Comparison of ENCODE assay signal across 8 cellular contexts in the genomic region with DNA sequence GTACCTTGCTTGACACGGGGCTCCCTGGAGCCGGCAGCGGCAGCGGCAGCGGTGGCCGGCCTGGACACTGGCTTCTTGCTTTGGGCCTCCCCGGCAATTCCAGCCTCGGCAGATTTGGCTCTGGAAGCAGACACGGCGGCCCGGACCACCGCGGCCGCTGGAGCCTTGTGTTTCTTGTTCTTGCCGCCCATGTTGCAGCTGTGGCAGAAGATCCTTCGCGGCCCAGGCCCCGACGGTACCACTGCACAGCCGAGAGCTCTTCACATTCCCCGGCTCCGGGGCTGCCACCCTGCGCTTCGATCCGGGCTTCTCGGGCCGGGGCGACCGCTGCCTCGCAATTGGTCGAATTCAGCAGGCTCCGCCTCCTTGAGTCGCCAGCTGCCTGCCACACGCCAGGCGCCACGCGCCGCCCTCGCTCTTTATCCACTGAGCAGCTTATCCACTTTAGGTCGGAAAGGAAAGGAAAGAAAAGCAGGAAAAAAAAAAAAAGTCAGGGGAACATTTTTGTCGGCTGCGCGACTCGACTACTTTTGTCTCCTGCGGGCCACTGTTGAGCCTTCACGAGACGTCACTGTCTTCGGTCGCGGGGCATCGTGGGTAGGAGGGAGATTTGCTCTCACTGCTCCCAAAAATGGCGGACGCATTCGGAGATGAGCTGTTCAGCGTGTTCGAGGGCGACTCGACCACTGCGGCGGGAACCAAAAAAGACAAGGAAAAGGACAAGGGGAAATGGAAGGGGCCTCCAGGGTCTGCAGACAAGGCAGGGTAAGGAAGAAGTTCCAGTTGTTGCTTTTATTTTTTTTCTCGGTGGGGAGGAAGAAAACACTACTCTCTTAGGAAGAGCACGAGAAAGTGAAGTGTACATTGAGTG. TPM values are rescaled to one million over a fixed set of nuclear protein-coding genes. Genes with fewer than 3 reads are reported as not detected.
DNase-seq lines count a peak whose midpoint lies in the region; ATAC-seq and TF ChIP-seq lines count a peak whose summit lies in the region.

DHX29 (minus strand) TSS at position 312 of the 871 bp plus-strand sequence; CDS start at position 191, 121 bp downstream.
MTREX (plus strand) TSS at position 607 of the 871 bp plus-strand sequence; CDS start at position 632, 25 bp downstream.

- peaks cover 23 to 35% of the 10 kb centered on the region in 2 donors for H3K4me1 Mint-ChIP-seq in immature natural killer cell

- ATAC-seq in HG03175 (IDR thresholded peaks at IDR 0.05; ENCODE audit: unreplicated experiment) = peak; percentile 92

- H3K36me3 Mint-ChIP-seq in immature natural killer cell = peaks cover 0 to 2% (median 0%) of the 10 kb centered on the region in 3 donors

- in situ Hi-C loops in GM18951 (cut with MboI; ENCODE audit: low sequenced_read_pairs, unreplicated experiment) = loop anchor here (25.0 kb wide), 1 partner anchor 380 kb away; no protein-coding TSS in a partner anchor

- peak within 1 kb of the TSS; percentile 96 for H3K27ac ChIP-seq in caudate nucleus (ENCODE audit: low read depth, low read length)

- no peak for TF ChIP-seq CTCF in WI38 (IDR thresholded peaks at IDR 0.05; ENCODE audit: low read depth, low read length)

- no peak within 1 kb of the TSS for H3K4me3 Mint-ChIP-seq in immature natural killer cell

- peaks cover 0 to 5% (median 0%) of the 10 kb centered on the region in 3 donors for H3K27me3 Mint-ChIP-seq in immature natural killer cell (ENCODE audit: low read depth in 3 of 3)

- peak; percentile 75 for TF ChIP-seq POLR2A in GM18951 (IDR thresholded peaks at IDR 0.05; ENCODE audit: extremely low read depth, insufficient read depth, insufficient read length)

- H3K4me3 ChIP-seq in WI38 (ENCODE audit: low read depth, low read length) = peak within 1 kb of the TSS; percentile 98

- peak; percentile 91 for DNase-seq in AG08396 (ENCODE audit: low spot score)
- peak; percentile 83 for DNase-seq in NCI-H2227 treated with DMSO at 0.1 percent for 48 hours (lab: John Stamatoyannopoulos, UW)
- peak; percentile 15 to 98 (median 92) for DNase-seq in caudate nucleus (lab: John Stamatoyannopoulos, UW)
- DNase-seq in immature natural killer cell = peak; percentile 91 to 92 (median 91)
- peak; percentile 84 for DNase-seq in smooth muscle cell of the brain vasculature (ENCODE audit: low read depth, low spot score)

- no peak within 1 kb of the TSS for H3K27ac Mint-ChIP-seq in immature natural killer cell

- H3K9me3 Mint-ChIP-seq in immature natural killer cell = no peaks in the 10 kb centered on the region

RNA-seq across cellular contexts. Expression of gene DHX29, which starts in this region (rescaled TPM):
- 10 to 100 TPM; 10.6 to 17.9 (median 14.5) TPM for polyA plus RNA-seq in immature natural killer cell

RNA-seq across cellular contexts. Expression of gene MTREX, which starts in this region (rescaled TPM):
- polyA plus RNA-seq in immature natural killer cell = 10 to 100 TPM; 21.8 to 29.3 (median 24.4) TPM

Comparison
In these comparisons a context has a peak if more than half of its experiments do, and no peak if none do; other contexts are left out.
1. Peak in every context shown above with its lines: DNase-seq, ATAC-seq, H3K4me3 ChIP-seq and H3K27ac ChIP-seq.